ENCODE assay signal across 8 cellular contexts in genomic region chr7:76260171-76260703, GRCh38. TPM values are rescaled to one million over a fixed set of nuclear protein-coding genes. Genes with fewer than 3 reads are reported as not detected.
DNase-seq lines count a peak whose midpoint lies in the region; ATAC-seq and TF ChIP-seq lines count a peak whose summit lies in the region.

No MANE protein-coding gene starts in this region.

- peak; percentile 78 for DNase-seq in activated effector memory CD4-positive, alpha-beta T cell treated with anti-CD3 and anti-CD28 coated beads, Interleukin-2, amount 50 U/mL, for 16 hours
- DNase-seq in activated effector memory CD4-positive, alpha-beta T cell treated with Interleukin-2 at 50 U/mL for 16 hours = no peak
- DNase-seq in T-helper 17 cell (peak; percentile 24 to 51 (median 37)), cerebellar cortex (ENCODE audit: low spot score) (peak; percentile 69), neural crest cell (ENCODE audit: low read depth, low spot score) (peak; percentile 71), vagina (ENCODE audit: extremely low spot score in 2 of 2) (no peak), pons (ENCODE audit: low spot score) (no peak), tibial artery (no peak)

- no peak for TF ChIP-seq POLR2A in vagina (IDR thresholded peaks at IDR 0.05)

- H3K4me3 Mint-ChIP-seq in T-helper 17 cell (peak overlapping the region; percentile 59), neural crest cell (peak overlapping the region; percentile 49)

- no peak overlapping the region for H3K27ac Mint-ChIP-seq in T-helper 17 cell
- H3K27ac Mint-ChIP-seq in neural crest cell (ENCODE audit: unreplicated experiment) = no peak overlapping the region

- no peaks in the 10 kb centered on the region for H3K9me3 Mint-ChIP-seq in neural crest cell

- H3K27me3 ChIP-seq in vagina = peaks cover 4% of the 10 kb centered on the region
- peaks cover 0 to 58% of the 10 kb centered on the region in 2 donors for H3K27me3 ChIP-seq in tibial artery

- H3K4me1 ChIP-seq in vagina = peaks cover 12% of the 10 kb centered on the region
- H3K4me1 ChIP-seq in tibial artery = peaks cover 0 to 9% (median 8%) of the 10 kb centered on the region in 4 donors

- H3K27me3 Mint-ChIP-seq in T-helper 17 cell = peaks cover 64% of the 10 kb centered on the region
- H3K27me3 Mint-ChIP-seq in neural crest cell (ENCODE audit: low read depth) = peaks cover 44% of the 10 kb centered on the region

- H3K4me3 ChIP-seq in vagina (peak overlapping the region; percentile 7 to 21), tibial artery (peak overlapping the region in 1 of 2 donors; percentile 30)

- H3K27ac ChIP-seq in vagina (no peak overlapping the region), tibial artery (no peak overlapping the region)

- intact Hi-C loops in vagina (cut with DNase I) (no loop called here), tibial artery (cut with DNase I; ENCODE audit: low total_unique reads) (no loop called here)

- H3K4me1 Mint-ChIP-seq in T-helper 17 cell = peaks cover 5% of the 10 kb centered on the region
- H3K4me1 Mint-ChIP-seq in neural crest cell = no peaks in the 10 kb centered on the region

- no peaks in the 10 kb centered on the region for H3K36me3 ChIP-seq in vagina
- no peaks in the 10 kb centered on the region for H3K36me3 ChIP-seq in tibial artery

- no peak for TF ChIP-seq CTCF in neural crest cell (conservative IDR thresholded peaks at IDR 0.05)
- no peak for TF ChIP-seq CTCF in vagina (IDR thresholded peaks at IDR 0.05)
- TF ChIP-seq CTCF in tibial artery (IDR thresholded peaks at IDR 0.05) = no peak

- H3K9me3 ChIP-seq in T-helper 17 cell (ENCODE audit: control insufficient read depth, low read length, poor library complexity, severe bottlenecking) = no peaks in the 10 kb centered on the region
- H3K9me3 ChIP-seq in vagina = no peaks in the 10 kb centered on the region
- H3K9me3 ChIP-seq in tibial artery = no peaks in the 10 kb centered on the region

- peak; percentile 82 for ATAC-seq in T-helper 17 cell

- H3K36me3 Mint-ChIP-seq in T-helper 17 cell (ENCODE audit: low read depth) (peaks cover 5% of the 10 kb centered on the region), neural crest cell (ENCODE audit: low read depth) (no peaks in the 10 kb centered on the region)

RNA-seq across cellular contexts. Expression of gene HSPB1, which starts 42.2 kb away (rescaled TPM):
- total RNA-seq in T-helper 17 cell (10 to 100 TPM; 25.8 to 33.2 TPM), neural crest cell (57.1 and 67.2 TPM in 2 replicates), vagina (3,606 TPM)

RNA-seq across cellular contexts. Expression of gene SRRM3, which starts 58.5 kb away (rescaled TPM):
- total RNA-seq in T-helper 17 cell (not detected), neural crest cell (4.6 and 4.9 TPM in 2 replicates), vagina (9.8 TPM)

Comparison
In these comparisons a context has a peak if more than half of its experiments do, and no peak if none do; other contexts are left out.
1. DNase-seq: peak in activated effector memory CD4-positive, alpha-beta T cell treated with anti-CD3 and anti-CD28 coated beads, Interleukin-2, amount 50 U/mL, for 16 hours (single experiment), T-helper 17 cell (3 of 3), cerebellar cortex (single experiment) and neural crest cell (single experiment); none in activated effector memory CD4-positive, alpha-beta T cell treated with Interleukin-2 at 50 U/mL for 16 hours (single experiment), vagina (0 of 2), pons (single experiment) and tibial artery (0 of 2).
2. RNA of gene HSPB1, which starts 42.2 kb away (total RNA-seq): 3,606 TPM in vagina (single experiment); 57.1 to 67.2 TPM in neural crest cell and 25.8 to 33.2 TPM in T-helper 17 cell; every median in the first group is over 10 times any median in the second.